ENCODE assay signal across 11 cellular contexts in the genomic region with DNA sequence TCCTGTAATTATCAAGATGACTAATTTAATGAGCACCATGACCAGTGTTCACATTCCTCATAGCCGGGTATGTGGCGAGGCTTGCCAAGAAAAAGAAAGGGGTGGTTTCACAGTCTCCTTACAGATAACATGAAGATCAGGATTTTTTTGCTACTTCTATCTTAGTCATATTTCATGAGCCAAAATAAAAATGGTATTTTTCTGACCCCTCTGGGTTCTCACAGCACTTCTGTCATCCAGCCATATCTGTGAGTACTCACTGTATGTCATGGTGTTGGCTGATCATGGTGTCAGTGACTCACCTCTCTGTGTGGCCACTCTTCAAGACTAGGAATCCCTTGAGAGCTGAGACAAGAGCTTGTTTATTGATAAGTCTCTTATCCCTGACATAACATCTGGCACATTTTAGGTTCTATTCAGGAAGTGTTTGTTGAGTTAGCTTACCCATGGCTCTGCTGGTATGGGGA.
DNase-seq lines count a peak whose midpoint lies in the region; ATAC-seq and TF ChIP-seq lines count a peak whose summit lies in the region.
"Had no signal": no experiment of that assay in that cellular context is flagged by ENCODE, and none has a peak within 500 bp of the region (broad histone marks: within the 10 kb centered on the region; RNA-seq: fewer than 3 reads in every experiment).

No MANE protein-coding gene starts in this region.

- peaks cover 18% of the 10 kb centered on the region for H3K4me1 Mint-ChIP-seq in mesothelial cell of epicardium
- peaks cover 0 to 4% of the 10 kb centered on the region in 2 donors for H3K4me1 Mint-ChIP-seq in stimulated activated naive B cell treated with anti-CD40 and anti-IgM and Interleukin-4, amounts not matched to agents 10 μg/mL and 1 μg/mL and 100 μg/mL, for 72 hours

- no peaks in the 10 kb centered on the region for H3K36me3 Mint-ChIP-seq in mesothelial cell of epicardium
- H3K36me3 Mint-ChIP-seq in stimulated activated naive B cell treated with anti-CD40 and anti-IgM and Interleukin-4, amounts not matched to agents 10 μg/mL and 1 μg/mL and 100 μg/mL, for 72 hours: no peaks in the 10 kb centered on the region

- no peak overlapping the region for H3K27ac ChIP-seq in spleen

- H3K4me3 Mint-ChIP-seq in mesothelial cell of epicardium: no peak overlapping the region
- H3K4me3 Mint-ChIP-seq in stimulated activated naive B cell treated with anti-CD40 and anti-IgM and Interleukin-4, amounts not matched to agents 10 μg/mL and 1 μg/mL and 100 μg/mL, for 72 hours: no peak overlapping the region

- peaks cover 0 to 21% (median under 1%) of the 10 kb centered on the region in 8 donors for H3K9me3 ChIP-seq in spleen

- peaks cover 24% of the 10 kb centered on the region for H3K9me3 Mint-ChIP-seq in mesothelial cell of epicardium
- peaks cover 4 to 9% of the 10 kb centered on the region in 2 donors for H3K9me3 Mint-ChIP-seq in stimulated activated naive B cell treated with anti-CD40 and anti-IgM and Interleukin-4, amounts not matched to agents 10 μg/mL and 1 μg/mL and 100 μg/mL, for 72 hours

- intact Hi-C loops in spleen (cut with DNase I; ENCODE audit: low total_unique reads): no loop called here

- H3K27me3 Mint-ChIP-seq in mesothelial cell of epicardium (ENCODE audit: low read depth): peaks cover 10% of the 10 kb centered on the region
- H3K27me3 Mint-ChIP-seq in stimulated activated naive B cell treated with anti-CD40 and anti-IgM and Interleukin-4, amounts not matched to agents 10 μg/mL and 1 μg/mL and 100 μg/mL, for 72 hours: peaks cover 6 to 11% of the 10 kb centered on the region in 2 donors

- H3K27me3 ChIP-seq in spleen (replicated peaks in 1 of 7): no peaks in the 10 kb centered on the region

- TF ChIP-seq POLR2A in spleen (IDR thresholded peaks at IDR 0.05): no peak

- TF ChIP-seq CTCF in cardiac fibroblast (IDR thresholded peaks at IDR 0.05; ENCODE audit: low read depth, low read length): no peak
- no peak for TF ChIP-seq CTCF in mesothelial cell of epicardium (IDR thresholded peaks at IDR 0.05; ENCODE audit: unreplicated experiment)
- no peak for TF ChIP-seq CTCF in spleen (IDR thresholded peaks at IDR 0.05 in 8 of 11, conservative IDR thresholded peaks at IDR 0.05 in 3 of 11)

- H3K36me3 ChIP-seq in spleen: no peaks in the 10 kb centered on the region

- peak overlapping the region; percentile 75 for H3K27ac Mint-ChIP-seq in mesothelial cell of epicardium
- no peak overlapping the region for H3K27ac Mint-ChIP-seq in stimulated activated naive B cell treated with anti-CD40 and anti-IgM and Interleukin-4, amounts not matched to agents 10 μg/mL and 1 μg/mL and 100 μg/mL, for 72 hours

- DNase-seq in Caki2 (ENCODE audit: low read depth): peak; percentile 1
- peak; percentile 86 for DNase-seq in NCI-H2029 treated with DMSO at 0.1 percent for 48 hours (lab: John Stamatoyannopoulos, UW)
- DNase-seq in cardiac fibroblast (ENCODE audit: low read depth in 2 of 2): peak; percentile 75 to 82
- no peak for DNase-seq in mesothelial cell of epicardium (ENCODE audit: low spot score in 2 of 2, unreplicated experiment in 2 of 2)
- DNase-seq in spleen: no peak
- DNase-seq in NCI-H1694 (lab: John Stamatoyannopoulos, UW): no peak
- DNase-seq in stimulated activated naive B cell treated with anti-CD40 and anti-IgM and Interleukin-4, amounts not matched to agents 10 μg/mL and 1 μg/mL and 100 μg/mL, for 72 hours: no peak
- DNase-seq: NCI-H1105, retina had no signal

- H3K4me3 ChIP-seq in cardiac fibroblast (replicated peaks in 1 of 2; ENCODE audit: low read depth in 2 of 2, low read length in 2 of 2) (no peak overlapping the region), spleen (no peak overlapping the region)

- WGBS in spleen, 5 donors: 74 to 95% (median 84%) methylated on average over 2 of the region's 2 CpGs

- no peaks in the 10 kb centered on the region for H3K4me1 ChIP-seq in spleen

- in situ Hi-C loops in Caki2 (cut with HindIII; ENCODE audit: low pct_unique_long_range_greater_than_20kb, low sequenced_read_pairs): no loop called here

- no peak for ATAC-seq in stimulated activated naive B cell treated with anti-CD40 and anti-IgM and Interleukin-4, amounts not matched to agents 10 μg/mL and 1 μg/mL and 100 μg/mL, for 72 hours (replicated peaks)
- ATAC-seq in HG03521 (IDR thresholded peaks at IDR 0.05; ENCODE audit: unreplicated experiment): no peak
- ATAC-seq: activated CD4-positive, CD25-positive, alpha-beta regulatory T cell treated with anti-CD3 and anti-CD28 coated beads, Interleukin-2, amount 50 U/mL, for 24 hours had no signal

Comparison
In these comparisons a context has a peak if more than half of its experiments do, and no peak if none do; other contexts are left out.
1. DNase-seq: peak in Caki2 (single experiment), NCI-H2029 treated with DMSO at 0.1 percent for 48 hours (single experiment) and cardiac fibroblast (2 of 2); none in mesothelial cell of epicardium (0 of 2), spleen (single experiment), NCI-H1694 (single experiment) and stimulated activated naive B cell treated with anti-CD40 and anti-IgM and Interleukin-4, amounts not matched to agents 10 μg/mL and 1 μg/mL and 100 μg/mL, for 72 hours (single experiment).